16 cellular contexts compared by ENCODE assay signal in the genomic region with DNA sequence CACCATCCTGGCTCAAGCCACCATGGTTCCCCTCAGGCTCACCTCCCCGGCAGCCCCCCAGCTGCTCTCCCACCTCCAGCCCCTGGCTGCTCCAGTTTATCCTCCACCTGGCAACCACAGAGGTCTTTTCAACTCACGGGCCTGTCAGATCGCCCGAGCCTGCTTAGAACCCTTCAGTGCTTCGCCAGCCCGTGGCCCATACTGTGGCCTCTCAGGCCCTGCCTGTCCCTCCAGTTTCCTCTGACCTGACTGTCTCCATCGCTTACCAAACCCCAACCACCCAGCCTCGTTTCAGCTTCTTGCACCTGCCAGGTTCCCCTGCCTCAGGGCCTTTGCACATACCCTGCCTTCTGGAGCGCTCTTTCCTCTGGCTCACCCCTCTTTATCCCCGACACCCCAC. TPM values are rescaled to one million over a fixed set of nuclear protein-coding genes. Genes with fewer than 3 reads are reported as not detected.
A peak's percentile ranks its signal among the peaks of the same experiment; 100 is the strongest.
DNase-seq lines count a peak whose midpoint lies in the region; ATAC-seq, FAIRE-seq and TF ChIP-seq lines count a peak whose summit lies in the region.
"Had no signal": no experiment of that assay in that cellular context is flagged by ENCODE, and none has a peak within 500 bp of the region (broad histone marks: within the 10 kb centered on the region; RNA-seq: fewer than 3 reads in every experiment).

No MANE protein-coding gene starts in this region.

- ATAC-seq in Right ventricle myocardium inferior: no peak
- no peak for ATAC-seq in sciatic nerve

- H3K36me3 Mint-ChIP-seq in glutamatergic neuron (ENCODE audit: unreplicated experiment): peaks cover 4% of the 10 kb centered on the region

- no peak for TF ChIP-seq POLR2A in GM12892 (IDR thresholded peaks at IDR 0.05; ENCODE audit: low read depth, low read length)

- POLR2A ChIA-PET in HEK293 (lab: Yijun Ruan, JAX): interaction anchor here (0.6 kb wide), 1 partner anchor 25 kb away, joined by 3 read pairs; no protein-coding TSS in a partner anchor

- FAIRE-seq in GM12892 (lab: Jason Lieb, UNC): no peak
- FAIRE-seq: G401.6, GM12891 had no signal

- H3K27me3 ChIP-seq in right atrium auricular region: peaks cover 5 to 25% of the 10 kb centered on the region in 2 donors

- TF ChIP-seq CTCF in right atrium auricular region (IDR thresholded peaks at IDR 0.05) (no peak), HEK293 (tag by site-specific recombination; IDR thresholded peaks at IDR 0.05) (no peak), glutamatergic neuron (IDR thresholded peaks at IDR 0.05; ENCODE audit: partially characterized antibody, unreplicated experiment) (no peak)

- H3K4me3 ChIP-seq in right atrium auricular region (no peak overlapping the region), HEK293 (ENCODE audit: low read depth, low read length) (no peak overlapping the region)
- H3K4me3 ChIP-seq: BLaER1 treated with 17β-estradiol and CSF1 and Interleukin-3, amounts not matched to agents 10 nM and 100 nM had no signal

- H3K9me3 Mint-ChIP-seq in glutamatergic neuron (ENCODE audit: unreplicated experiment): peaks cover 5% of the 10 kb centered on the region

- H3K27ac Mint-ChIP-seq in glutamatergic neuron (ENCODE audit: unreplicated experiment): no peak overlapping the region

- H3K4me1 Mint-ChIP-seq in glutamatergic neuron (ENCODE audit: low read depth, unreplicated experiment): peaks cover 12% of the 10 kb centered on the region

- peaks cover 9% of the 10 kb centered on the region for H3K27me3 Mint-ChIP-seq in glutamatergic neuron (ENCODE audit: unreplicated experiment)

- H3K4me1 ChIP-seq in right atrium auricular region (no peaks in the 10 kb centered on the region), HEK293 (ENCODE audit: control insufficient read depth, insufficient read depth, low read length) (no peaks in the 10 kb centered on the region)

- H3K4me3 Mint-ChIP-seq in glutamatergic neuron (ENCODE audit: unreplicated experiment): no peak overlapping the region
- H3K4me3 Mint-ChIP-seq: CD4-positive, CD25-positive, alpha-beta regulatory T cell had no signal

- CTCF ChIA-PET in HEK293 (lab: Yijun Ruan, JAX): interaction anchor here (0.6 to 4.8 kb wide), 4 partner anchors 11 to 232 kb away, joined by 3 to 25 read pairs (median 6); no protein-coding TSS in a partner anchor

- peak; percentile 62 for DNase-seq in Right ventricle myocardium inferior (ENCODE audit: missing footprints)
- no peak for DNase-seq in right atrium auricular region (ENCODE audit: low spot score)
- DNase-seq in glutamatergic neuron: peak; percentile 9
- DNase-seq in sciatic nerve (ENCODE audit: low spot score): peak; percentile 34
- no peak for DNase-seq in mucosa of gallbladder (ENCODE audit: low spot score)
- DNase-seq in DMS 273 treated with DMSO at 0.1 percent for 48 hours (lab: John Stamatoyannopoulos, UW): no peak
- DNase-seq in GM12892 (ENCODE audit: insufficient read length): no peak
- DNase-seq: ACHN; CD4-positive, CD25-positive, alpha-beta regulatory T cell; GOT3; HCEC 1CT had no signal

- intact Hi-C loops in Right ventricle myocardium inferior (cut with DNase I): no loop called here
- intact Hi-C loops in sciatic nerve (cut with DNase I): no loop called here

- H3K9me3 ChIP-seq in right atrium auricular region: no peaks in the 10 kb centered on the region
- no peaks in the 10 kb centered on the region for H3K9me3 ChIP-seq in HEK293 (ENCODE audit: control insufficient read depth, insufficient read depth, low read depth, low read length)
- H3K9me3 ChIP-seq: BLaER1 treated with 17β-estradiol and CSF1 and Interleukin-3, amounts not matched to agents 10 nM and 100 nM had no signal

- H3K36me3 ChIP-seq in right atrium auricular region (no peaks in the 10 kb centered on the region), HEK293 (ENCODE audit: control insufficient read depth in 2 of 2, insufficient read depth in 1 of 2, low read length in 2 of 2) (no peaks in the 10 kb centered on the region)
- H3K36me3 ChIP-seq: BLaER1 treated with 17β-estradiol and CSF1 and Interleukin-3, amounts not matched to agents 10 nM and 100 nM had no signal

- H3K27ac ChIP-seq in right atrium auricular region: no peak overlapping the region
- H3K27ac ChIP-seq in HEK293 (ENCODE audit: extremely low read depth, low read depth, low read length): no peak overlapping the region
- H3K27ac ChIP-seq: BLaER1 treated with 17β-estradiol and CSF1 and Interleukin-3, amounts not matched to agents 10 nM and 100 nM had no signal

TF ChIP-seq in HEK293, 187 proteins besides CTCF, POLR2A, EP300 and RAD21:
- TF ChIP-seq ZNF350 (tag by site-specific recombination; IDR thresholded peaks at IDR 0.05) (no peak), ZBTB21 (tag by site-specific recombination; IDR thresholded peaks at IDR 0.05) (no peak), ZNF626 (tag by site-specific recombination; IDR thresholded peaks at IDR 0.05) (no peak), ZNF623 (tag by site-specific recombination; IDR thresholded peaks at IDR 0.05) (peak; percentile 96), ZNF48 (tag by site-specific recombination; IDR thresholded peaks at IDR 0.05) (no peak)

RNA-seq across cellular contexts. Expression of gene KCNC1, which starts 6.9 kb away (rescaled TPM):
- not detected for total RNA-seq in Right ventricle myocardium inferior
- total RNA-seq in right atrium auricular region: not detected
- 12.6 TPM for total RNA-seq in glutamatergic neuron (ENCODE audit: unreplicated experiment)
- not detected for total RNA-seq in sciatic nerve
- not detected for total RNA-seq in mucosa of gallbladder
- polyA plus RNA-seq in GM12892 (2012; ENCODE audit: missing spikeins): 0.47 TPM
- total RNA-seq: A172; CD4-positive, CD25-positive, alpha-beta regulatory T cell had no signal

RNA-seq across cellular contexts. Expression of gene MYOD1, which starts 22.1 kb away (rescaled TPM):
- total RNA-seq in Right ventricle myocardium inferior: 0.27 TPM
- not detected for total RNA-seq in right atrium auricular region
- total RNA-seq in glutamatergic neuron (ENCODE audit: unreplicated experiment): not detected
- not detected for total RNA-seq in sciatic nerve
- total RNA-seq in mucosa of gallbladder: not detected
- not detected for polyA plus RNA-seq in GM12892 (2012; ENCODE audit: missing spikeins)
- total RNA-seq: A172; CD4-positive, CD25-positive, alpha-beta regulatory T cell had no signal
- polyA plus RNA-seq: CD4-positive, CD25-positive, alpha-beta regulatory T cell had no signal

Comparison
In these comparisons a context has a peak if more than half of its experiments do, and no peak if none do; other contexts are left out.
1. DNase-seq: peak in Right ventricle myocardium inferior (single experiment), glutamatergic neuron (single experiment) and sciatic nerve (single experiment); none in right atrium auricular region (single experiment), mucosa of gallbladder (single experiment), DMS 273 treated with DMSO at 0.1 percent for 48 hours (single experiment) and GM12892 (single experiment).
2. RNA of gene KCNC1, which starts 6.9 kb away (total RNA-seq): 12.6 TPM in glutamatergic neuron (single experiment); not detected in right atrium auricular region, not detected in mucosa of gallbladder (single experiment), not detected in Right ventricle myocardium inferior (single experiment) and not detected in sciatic nerve (single experiment); every median in the first group is over 10 times any median in the second.